ENCODE assay signal across 1 cellular context in the genomic region with DNA sequence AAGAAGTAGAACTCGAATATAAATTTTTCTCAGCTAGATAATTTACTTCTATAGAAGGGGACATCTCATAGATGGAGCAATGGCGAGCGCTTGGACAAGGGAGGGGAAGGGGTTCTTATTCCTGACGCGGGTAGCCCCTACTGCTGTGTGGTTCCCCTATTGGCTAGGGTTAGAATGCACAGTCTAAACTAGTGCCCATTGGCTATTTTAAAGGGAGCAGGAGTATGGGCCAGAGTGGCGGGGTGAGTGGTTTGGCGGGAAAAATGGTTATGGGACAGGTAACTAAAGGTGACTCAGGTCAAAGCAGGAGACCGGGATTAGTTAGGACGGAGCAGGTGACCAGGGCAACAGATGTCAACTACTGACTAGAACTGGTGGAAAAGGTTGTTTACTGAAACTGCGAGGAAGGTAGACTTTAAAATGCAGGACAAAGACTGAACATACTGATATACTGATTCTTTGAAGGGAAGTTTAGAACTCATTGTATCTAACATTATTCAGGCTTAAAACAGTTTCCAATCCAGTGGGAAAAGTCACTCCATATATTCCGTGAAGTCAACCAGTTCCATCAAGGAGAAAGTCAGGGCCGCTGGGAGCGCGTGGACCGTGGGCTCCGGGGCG.
A peak's percentile ranks its signal among the peaks of the same experiment; 100 is the strongest.
TF ChIP-seq lines count a peak whose summit lies in the region.

No MANE protein-coding gene starts in this region.

TF ChIP-seq in K562, 482 proteins besides CTCF, POLR2A, EP300 and RAD21 (continues in another document):
- TF ChIP-seq DMBX1 (CRISPR knock-in tag; IDR thresholded peaks at IDR 0.05; ENCODE audit: borderline replicate concordance) (no peak), ARNT (IDR thresholded peaks at IDR 0.05) (0 out of 4 replicates have a peak, but pooled peaks of 1 of the 2 experiments have one; percentile 60), GTF2F1 (IDR thresholded peaks at IDR 0.05; ENCODE audit: low read depth, low read length) (no peak), ELF4 (CRISPR knock-in tag; IDR thresholded peaks at IDR 0.05) (peak; percentile 30; the same call in 1 of the 2 replicates), FOXK1 (CRISPR knock-in tag; IDR thresholded peaks at IDR 0.05; ENCODE audit: borderline replicate concordance) (no peak), MEF2A (IDR thresholded peaks at IDR 0.05; ENCODE audit: control insufficient read depth, low read depth, low read length) (no peak), HBP1 (CRISPR knock-in tag; IDR thresholded peaks at IDR 0.05) (no peak), SIRT6 (IDR thresholded peaks at IDR 0.05; ENCODE audit: low read depth, low read length) (no peak), TAF9B (IDR thresholded peaks at IDR 0.05; ENCODE audit: partially characterized antibody) (peak; percentile 2), ZNF263 (CRISPR knock-in tag; IDR thresholded peaks at IDR 0.05; ENCODE audit: borderline replicate concordance) (no peak), DPF2 (IDR thresholded peaks at IDR 0.05) (peak; percentile 31; the same call in 1 of the 2 replicates), ETV6 (IDR thresholded peaks at IDR 0.05; ENCODE audit: borderline replicate concordance in 1 of 2, low read depth in 2 of 2, low read length in 1 of 2) (no peak), ETV6 (CRISPR knock-in tag; IDR thresholded peaks at IDR 0.05; ENCODE audit: borderline replicate concordance) (no peak), BRF2 (IDR thresholded peaks at IDR 0.05; ENCODE audit: borderline replicate concordance, insufficient read depth, insufficient read length) (no peak), POLR2AphosphoS5 (IDR thresholded peaks at IDR 0.05; ENCODE audit: control insufficient read depth, insufficient read depth, low read depth, low read length) (peak; percentile 53; the same call in 1 of the 2 replicates), NCOR1 (IDR thresholded peaks at IDR 0.05) (peak; percentile 36; the same call in 1 of the 2 replicates), ZKSCAN8 (CRISPR knock-in tag; IDR thresholded peaks at IDR 0.05) (no peak), ZNF232 (CRISPR knock-in tag; IDR thresholded peaks at IDR 0.05) (no peak), TCFL5 (CRISPR knock-in tag; conservative IDR thresholded peaks at IDR 0.05) (no peak), CC2D1A (IDR thresholded peaks at IDR 0.05) (no peak), RFX1 (IDR thresholded peaks at IDR 0.05) (no peak), NR2C2 (CRISPR knock-in tag; IDR thresholded peaks at IDR 0.05) (peak; percentile 25; the same call in 1 of the 2 replicates), NR2C2 (tag; IDR thresholded peaks at IDR 0.05) (no peak), ZNF354B (CRISPR knock-in tag; IDR thresholded peaks at IDR 0.05) (no peak), TARDBP (IDR thresholded peaks at IDR 0.05) (no peak), PHB2 (IDR thresholded peaks at IDR 0.05; ENCODE audit: low read depth) (no peak), PATZ1 (CRISPR knock-in tag; IDR thresholded peaks at IDR 0.05; ENCODE audit: borderline replicate concordance) (no peak), ZNF586 (CRISPR knock-in tag; conservative IDR thresholded peaks at IDR 0.05) (no peak), POLR2H (tag; IDR thresholded peaks at IDR 0.05; ENCODE audit: low read depth) (no peak), CCNT2 (IDR thresholded peaks at IDR 0.05; ENCODE audit: borderline replicate concordance, extremely low read depth, insufficient read length, low read depth, low read length) (no peak), TEAD2 (tag; IDR thresholded peaks at IDR 0.05) (no peak), JUND (IDR thresholded peaks at IDR 0.05; ENCODE audit: borderline replicate concordance, low read depth, low read length) (no peak), JUND (tag; IDR thresholded peaks at IDR 0.05; ENCODE audit: borderline replicate concordance, low read depth, low read length) (no peak), SAFB2 (IDR thresholded peaks at IDR 0.05; ENCODE audit: borderline replicate concordance, low read depth, low read length, severe bottlenecking) (no peak), NUFIP1 (IDR thresholded peaks at IDR 0.05; ENCODE audit: partially characterized antibody) (no peak), ATF1 (CRISPR knock-in tag; IDR thresholded peaks at IDR 0.05) (no peak), ATF1 (tag; IDR thresholded peaks at IDR 0.05) (no peak), ZKSCAN3 (CRISPR knock-in tag; IDR thresholded peaks at IDR 0.05) (no peak), NFATC3 (IDR thresholded peaks at IDR 0.05) (no peak), ZNF398 (CRISPR knock-in tag; IDR thresholded peaks at IDR 0.05) (no peak), TFAP4 (CRISPR knock-in tag; IDR thresholded peaks at IDR 0.05; ENCODE audit: borderline replicate concordance) (no peak), TOE1 (IDR thresholded peaks at IDR 0.05; ENCODE audit: borderline replicate concordance) (peak; percentile 23; the same call in 1 of the 2 replicates), TOE1 (CRISPR knock-in tag; IDR thresholded peaks at IDR 0.05; ENCODE audit: borderline replicate concordance, low read depth) (0 out of 2 replicates have a peak, but pooled peaks have one; percentile 29), ZNF75A (CRISPR knock-in tag; IDR thresholded peaks at IDR 0.05) (no peak), NCOA1 (IDR thresholded peaks at IDR 0.05; ENCODE audit: low read depth) (no peak)
- TF ChIP-seq, protein P1, sequence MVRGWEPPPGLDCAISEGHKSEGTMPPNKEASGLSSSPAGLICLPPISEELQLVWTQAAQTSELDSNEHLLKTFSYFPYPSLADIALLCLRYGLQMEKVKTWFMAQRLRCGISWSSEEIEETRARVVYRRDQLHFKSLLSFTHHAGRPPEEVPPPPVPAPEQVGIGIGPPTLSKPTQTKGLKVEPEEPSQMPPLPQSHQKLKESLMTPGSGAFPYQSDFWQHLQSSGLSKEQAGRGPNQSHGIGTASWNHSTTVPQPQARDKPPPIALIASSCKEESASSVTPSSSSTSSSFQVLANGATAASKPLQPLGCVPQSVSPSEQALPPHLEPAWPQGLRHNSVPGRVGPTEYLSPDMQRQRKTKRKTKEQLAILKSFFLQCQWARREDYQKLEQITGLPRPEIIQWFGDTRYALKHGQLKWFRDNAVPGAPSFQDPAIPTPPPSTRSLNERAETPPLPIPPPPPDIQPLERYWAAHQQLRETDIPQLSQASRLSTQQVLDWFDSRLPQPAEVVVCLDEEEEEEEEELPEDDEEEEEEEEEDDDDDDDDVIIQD (CRISPR knock-in tag; IDR thresholded peaks at IDR 0.05): no peak
- TF ChIP-seq, protein P2, sequence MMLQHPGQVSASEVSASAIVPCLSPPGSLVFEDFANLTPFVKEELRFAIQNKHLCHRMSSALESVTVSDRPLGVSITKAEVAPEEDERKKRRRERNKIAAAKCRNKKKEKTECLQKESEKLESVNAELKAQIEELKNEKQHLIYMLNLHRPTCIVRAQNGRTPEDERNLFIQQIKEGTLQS (IDR thresholded peaks at IDR 0.05): 0 out of 2 replicates have a peak, but pooled peaks have one; percentile 11
- TF ChIP-seq, protein P2 (CRISPR knock-in tag; conservative IDR thresholded peaks at IDR 0.05): no peak
- TF ChIP-seq, protein P3, sequence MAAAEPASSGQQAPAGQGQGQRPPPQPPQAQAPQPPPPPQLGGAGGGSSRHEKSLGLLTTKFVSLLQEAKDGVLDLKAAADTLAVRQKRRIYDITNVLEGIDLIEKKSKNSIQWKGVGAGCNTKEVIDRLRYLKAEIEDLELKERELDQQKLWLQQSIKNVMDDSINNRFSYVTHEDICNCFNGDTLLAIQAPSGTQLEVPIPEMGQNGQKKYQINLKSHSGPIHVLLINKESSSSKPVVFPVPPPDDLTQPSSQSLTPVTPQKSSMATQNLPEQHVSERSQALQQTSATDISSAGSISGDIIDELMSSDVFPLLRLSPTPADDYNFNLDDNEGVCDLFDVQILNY (CRISPR knock-in tag; IDR thresholded peaks at IDR 0.05): 0 out of 2 replicates have a peak, but pooled peaks have one; percentile 25
- TF ChIP-seq, protein P4, sequence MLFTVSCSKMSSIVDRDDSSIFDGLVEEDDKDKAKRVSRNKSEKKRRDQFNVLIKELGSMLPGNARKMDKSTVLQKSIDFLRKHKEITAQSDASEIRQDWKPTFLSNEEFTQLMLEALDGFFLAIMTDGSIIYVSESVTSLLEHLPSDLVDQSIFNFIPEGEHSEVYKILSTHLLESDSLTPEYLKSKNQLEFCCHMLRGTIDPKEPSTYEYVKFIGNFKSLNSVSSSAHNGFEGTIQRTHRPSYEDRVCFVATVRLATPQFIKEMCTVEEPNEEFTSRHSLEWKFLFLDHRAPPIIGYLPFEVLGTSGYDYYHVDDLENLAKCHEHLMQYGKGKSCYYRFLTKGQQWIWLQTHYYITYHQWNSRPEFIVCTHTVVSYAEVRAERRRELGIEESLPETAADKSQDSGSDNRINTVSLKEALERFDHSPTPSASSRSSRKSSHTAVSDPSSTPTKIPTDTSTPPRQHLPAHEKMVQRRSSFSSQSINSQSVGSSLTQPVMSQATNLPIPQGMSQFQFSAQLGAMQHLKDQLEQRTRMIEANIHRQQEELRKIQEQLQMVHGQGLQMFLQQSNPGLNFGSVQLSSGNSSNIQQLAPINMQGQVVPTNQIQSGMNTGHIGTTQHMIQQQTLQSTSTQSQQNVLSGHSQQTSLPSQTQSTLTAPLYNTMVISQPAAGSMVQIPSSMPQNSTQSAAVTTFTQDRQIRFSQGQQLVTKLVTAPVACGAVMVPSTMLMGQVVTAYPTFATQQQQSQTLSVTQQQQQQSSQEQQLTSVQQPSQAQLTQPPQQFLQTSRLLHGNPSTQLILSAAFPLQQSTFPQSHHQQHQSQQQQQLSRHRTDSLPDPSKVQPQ (CRISPR knock-in tag; IDR thresholded peaks at IDR 0.05; ENCODE audit: borderline replicate concordance): no peak
- TF ChIP-seq, protein P5, sequence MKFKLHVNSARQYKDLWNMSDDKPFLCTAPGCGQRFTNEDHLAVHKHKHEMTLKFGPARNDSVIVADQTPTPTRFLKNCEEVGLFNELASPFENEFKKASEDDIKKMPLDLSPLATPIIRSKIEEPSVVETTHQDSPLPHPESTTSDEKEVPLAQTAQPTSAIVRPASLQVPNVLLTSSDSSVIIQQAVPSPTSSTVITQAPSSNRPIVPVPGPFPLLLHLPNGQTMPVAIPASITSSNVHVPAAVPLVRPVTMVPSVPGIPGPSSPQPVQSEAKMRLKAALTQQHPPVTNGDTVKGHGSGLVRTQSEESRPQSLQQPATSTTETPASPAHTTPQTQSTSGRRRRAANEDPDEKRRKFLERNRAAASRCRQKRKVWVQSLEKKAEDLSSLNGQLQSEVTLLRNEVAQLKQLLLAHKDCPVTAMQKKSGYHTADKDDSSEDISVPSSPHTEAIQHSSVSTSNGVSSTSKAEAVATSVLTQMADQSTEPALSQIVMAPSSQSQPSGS (CRISPR knock-in tag; IDR thresholded peaks at IDR 0.05): no peak
